In the genomic region with DNA sequence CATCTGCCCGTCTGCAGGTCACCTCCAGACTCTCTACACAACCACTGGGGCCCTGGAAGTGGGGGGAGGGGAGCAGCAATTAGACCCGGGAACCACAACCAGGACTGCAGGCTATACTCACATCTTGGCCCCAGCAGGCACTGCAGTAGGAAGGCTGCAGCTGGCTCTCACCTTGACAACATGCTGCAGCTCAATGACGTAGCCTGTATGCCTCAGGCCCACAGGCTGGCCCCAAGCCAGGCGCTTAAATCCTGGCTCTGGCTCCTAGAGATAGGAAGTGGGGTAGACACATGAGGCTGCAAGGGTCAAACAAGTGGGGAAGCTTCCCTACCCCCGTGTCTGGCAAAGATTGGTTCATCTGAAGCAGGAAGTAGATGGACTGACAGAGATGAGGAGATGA, we compare ENCODE assay signal across 1 cellular context.
TF ChIP-seq lines count a peak whose summit lies in the region.

No MANE protein-coding gene starts in this region.

TF ChIP-seq in K562, 482 proteins besides CTCF, POLR2A, EP300 and RAD21 (continued from another document and continues in another):
- TF ChIP-seq, protein P1, sequence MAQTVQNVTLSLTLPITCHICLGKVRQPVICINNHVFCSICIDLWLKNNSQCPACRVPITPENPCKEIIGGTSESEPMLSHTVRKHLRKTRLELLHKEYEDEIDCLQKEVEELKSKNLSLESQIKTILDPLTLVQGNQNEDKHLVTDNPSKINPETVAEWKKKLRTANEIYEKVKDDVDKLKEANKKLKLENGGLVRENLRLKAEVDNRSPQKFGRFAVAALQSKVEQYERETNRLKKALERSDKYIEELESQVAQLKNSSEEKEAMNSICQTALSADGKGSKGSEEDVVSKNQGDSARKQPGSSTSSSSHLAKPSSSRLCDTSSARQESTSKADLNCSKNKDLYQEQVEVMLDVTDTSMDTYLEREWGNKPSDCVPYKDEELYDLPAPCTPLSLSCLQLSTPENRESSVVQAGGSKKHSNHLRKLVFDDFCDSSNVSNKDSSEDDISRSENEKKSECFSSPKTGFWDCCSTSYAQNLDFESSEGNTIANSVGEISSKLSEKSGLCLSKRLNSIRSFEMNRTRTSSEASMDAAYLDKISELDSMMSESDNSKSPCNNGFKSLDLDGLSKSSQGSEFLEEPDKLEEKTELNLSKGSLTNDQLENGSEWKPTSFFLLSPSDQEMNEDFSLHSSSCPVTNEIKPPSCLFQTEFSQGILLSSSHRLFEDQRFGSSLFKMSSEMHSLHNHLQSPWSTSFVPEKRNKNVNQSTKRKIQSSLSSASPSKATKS (CRISPR knock-in tag; IDR thresholded peaks at IDR 0.05) = no peak
- TF ChIP-seq CBFA2T2 (conservative IDR thresholded peaks at IDR 0.05) (peak; percentile 74), BRD9 (IDR thresholded peaks at IDR 0.05; ENCODE audit: low read depth, partially characterized antibody) (no peak), RFX1 (IDR thresholded peaks at IDR 0.05) (peak; percentile 64), FOXP1 (CRISPR knock-in tag; IDR thresholded peaks at IDR 0.05) (no peak), PTBP1 (IDR thresholded peaks at IDR 0.05; ENCODE audit: low read depth, low read length) (no peak), DIDO1 (tag; IDR thresholded peaks at IDR 0.05; ENCODE audit: low read depth) (no peak), SETDB1 (IDR thresholded peaks at IDR 0.05; ENCODE audit: low read length) (no peak), TCF3 (CRISPR knock-in tag; IDR thresholded peaks at IDR 0.05) (peak; percentile 80), ZNF57 (CRISPR knock-in tag; IDR thresholded peaks at IDR 0.05) (no peak), ARID1B (IDR thresholded peaks at IDR 0.05) (peak; percentile 65), KDM2B (CRISPR knock-in tag; IDR thresholded peaks at IDR 0.05) (no peak), GTF2A2 (tag; IDR thresholded peaks at IDR 0.05) (no peak), BCL6 (CRISPR knock-in tag; IDR thresholded peaks at IDR 0.05) (no peak), LEF1 (IDR thresholded peaks at IDR 0.05) (no peak), YBX1 (IDR thresholded peaks at IDR 0.05) (no peak), ZFP30 (CRISPR knock-in tag; IDR thresholded peaks at IDR 0.05; ENCODE audit: borderline replicate concordance) (no peak), HOXB6 (CRISPR knock-in tag; IDR thresholded peaks at IDR 0.05; ENCODE audit: borderline replicate concordance) (no peak), ZC3H11A (IDR thresholded peaks at IDR 0.05; ENCODE audit: low read depth, low read length) (no peak), POLR2AphosphoS5 (IDR thresholded peaks at IDR 0.05; ENCODE audit: control insufficient read depth, insufficient read depth, low read depth, low read length) (peak; percentile 71), SP2 (IDR thresholded peaks at IDR 0.05; ENCODE audit: extremely low read depth, low read depth, low read length, poor library complexity, severe bottlenecking) (no peak), MTA2 (IDR thresholded peaks at IDR 0.05; ENCODE audit: low read depth) (no peak), ZNF668 (CRISPR knock-in tag; IDR thresholded peaks at IDR 0.05) (no peak), ZEB2 (IDR thresholded peaks at IDR 0.05) (no peak), ZC3H4 (CRISPR knock-in tag; IDR thresholded peaks at IDR 0.05; ENCODE audit: borderline replicate concordance) (no peak), TEAD4 (IDR thresholded peaks at IDR 0.05; ENCODE audit: low read length) (peak; percentile 64), TEAD4 (CRISPR knock-in tag; IDR thresholded peaks at IDR 0.05; ENCODE audit: borderline replicate concordance) (no peak), ZNF830 (CRISPR knock-in tag; IDR thresholded peaks at IDR 0.05) (no peak), HNRNPLL (IDR thresholded peaks at IDR 0.05; ENCODE audit: low read depth, low read length, poor library complexity, severe bottlenecking) (no peak), TAF1 (IDR thresholded peaks at IDR 0.05; ENCODE audit: control insufficient read depth, extremely low read depth, insufficient read depth, low read length, severe bottlenecking) (no peak), ZNF77 (CRISPR knock-in tag; IDR thresholded peaks at IDR 0.05) (no peak), FOXK2 (conservative IDR thresholded peaks at IDR 0.05 in 1 of 2, IDR thresholded peaks at IDR 0.05 in 1 of 2; ENCODE audit: low read depth in 2 of 2) (peak; percentile 55 to 69; a peak in 3 of 4 replicates), ZNF76 (CRISPR knock-in tag; IDR thresholded peaks at IDR 0.05; ENCODE audit: borderline replicate concordance) (no peak), NUFIP1 (IDR thresholded peaks at IDR 0.05; ENCODE audit: partially characterized antibody) (no peak), MCM5 (IDR thresholded peaks at IDR 0.05; ENCODE audit: low read depth) (no peak), CREM (IDR thresholded peaks at IDR 0.05; ENCODE audit: low read depth) (peak; percentile 78), ZNF561 (CRISPR knock-in tag; conservative IDR thresholded peaks at IDR 0.05) (no peak), ZNF217 (CRISPR knock-in tag; IDR thresholded peaks at IDR 0.05) (no peak), MEIS2 (IDR thresholded peaks at IDR 0.05; ENCODE audit: partially characterized antibody) (no peak), TAL1 (IDR thresholded peaks at IDR 0.05) (peak; percentile 55; the same call in 1 of the 2 replicates), HMGN3 (IDR thresholded peaks at IDR 0.05; ENCODE audit: borderline replicate concordance, extremely low read depth, insufficient read length, low read depth, low read length) (no peak), NFXL1 (CRISPR knock-in tag; IDR thresholded peaks at IDR 0.05) (no peak)
- TF ChIP-seq, protein P2, sequence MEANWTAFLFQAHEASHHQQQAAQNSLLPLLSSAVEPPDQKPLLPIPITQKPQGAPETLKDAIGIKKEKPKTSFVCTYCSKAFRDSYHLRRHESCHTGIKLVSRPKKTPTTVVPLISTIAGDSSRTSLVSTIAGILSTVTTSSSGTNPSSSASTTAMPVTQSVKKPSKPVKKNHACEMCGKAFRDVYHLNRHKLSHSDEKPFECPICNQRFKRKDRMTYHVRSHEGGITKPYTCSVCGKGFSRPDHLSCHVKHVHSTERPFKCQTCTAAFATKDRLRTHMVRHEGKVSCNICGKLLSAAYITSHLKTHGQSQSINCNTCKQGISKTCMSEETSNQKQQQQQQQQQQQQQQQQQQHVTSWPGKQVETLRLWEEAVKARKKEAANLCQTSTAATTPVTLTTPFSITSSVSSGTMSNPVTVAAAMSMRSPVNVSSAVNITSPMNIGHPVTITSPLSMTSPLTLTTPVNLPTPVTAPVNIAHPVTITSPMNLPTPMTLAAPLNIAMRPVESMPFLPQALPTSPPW (CRISPR knock-in tag; IDR thresholded peaks at IDR 0.05) = peak; percentile 33; the same call in 1 of the 2 replicates
- TF ChIP-seq, protein P3, sequence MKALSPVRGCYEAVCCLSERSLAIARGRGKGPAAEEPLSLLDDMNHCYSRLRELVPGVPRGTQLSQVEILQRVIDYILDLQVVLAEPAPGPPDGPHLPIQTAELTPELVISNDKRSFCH (CRISPR knock-in tag; IDR thresholded peaks at IDR 0.05) = no peak
- TF ChIP-seq, protein P3 (tag; IDR thresholded peaks at IDR 0.05) = no peak
- TF ChIP-seq, protein P4, sequence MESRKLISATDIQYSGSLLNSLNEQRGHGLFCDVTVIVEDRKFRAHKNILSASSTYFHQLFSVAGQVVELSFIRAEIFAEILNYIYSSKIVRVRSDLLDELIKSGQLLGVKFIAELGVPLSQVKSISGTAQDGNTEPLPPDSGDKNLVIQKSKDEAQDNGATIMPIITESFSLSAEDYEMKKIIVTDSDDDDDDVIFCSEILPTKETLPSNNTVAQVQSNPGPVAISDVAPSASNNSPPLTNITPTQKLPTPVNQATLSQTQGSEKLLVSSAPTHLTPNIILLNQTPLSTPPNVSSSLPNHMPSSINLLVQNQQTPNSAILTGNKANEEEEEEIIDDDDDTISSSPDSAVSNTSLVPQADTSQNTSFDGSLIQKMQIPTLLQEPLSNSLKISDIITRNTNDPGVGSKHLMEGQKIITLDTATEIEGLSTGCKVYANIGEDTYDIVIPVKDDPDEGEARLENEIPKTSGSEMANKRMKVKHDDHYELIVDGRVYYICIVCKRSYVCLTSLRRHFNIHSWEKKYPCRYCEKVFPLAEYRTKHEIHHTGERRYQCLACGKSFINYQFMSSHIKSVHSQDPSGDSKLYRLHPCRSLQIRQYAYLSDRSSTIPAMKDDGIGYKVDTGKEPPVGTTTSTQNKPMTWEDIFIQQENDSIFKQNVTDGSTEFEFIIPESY (CRISPR knock-in tag; IDR thresholded peaks at IDR 0.05) = no peak
- TF ChIP-seq, protein P5, sequence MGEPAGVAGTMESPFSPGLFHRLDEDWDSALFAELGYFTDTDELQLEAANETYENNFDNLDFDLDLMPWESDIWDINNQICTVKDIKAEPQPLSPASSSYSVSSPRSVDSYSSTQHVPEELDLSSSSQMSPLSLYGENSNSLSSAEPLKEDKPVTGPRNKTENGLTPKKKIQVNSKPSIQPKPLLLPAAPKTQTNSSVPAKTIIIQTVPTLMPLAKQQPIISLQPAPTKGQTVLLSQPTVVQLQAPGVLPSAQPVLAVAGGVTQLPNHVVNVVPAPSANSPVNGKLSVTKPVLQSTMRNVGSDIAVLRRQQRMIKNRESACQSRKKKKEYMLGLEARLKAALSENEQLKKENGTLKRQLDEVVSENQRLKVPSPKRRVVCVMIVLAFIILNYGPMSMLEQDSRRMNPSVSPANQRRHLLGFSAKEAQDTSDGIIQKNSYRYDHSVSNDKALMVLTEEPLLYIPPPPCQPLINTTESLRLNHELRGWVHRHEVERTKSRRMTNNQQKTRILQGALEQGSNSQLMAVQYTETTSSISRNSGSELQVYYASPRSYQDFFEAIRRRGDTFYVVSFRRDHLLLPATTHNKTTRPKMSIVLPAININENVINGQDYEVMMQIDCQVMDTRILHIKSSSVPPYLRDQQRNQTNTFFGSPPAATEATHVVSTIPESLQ (CRISPR knock-in tag; IDR thresholded peaks at IDR 0.05) = no peak
- TF ChIP-seq, protein P6, sequence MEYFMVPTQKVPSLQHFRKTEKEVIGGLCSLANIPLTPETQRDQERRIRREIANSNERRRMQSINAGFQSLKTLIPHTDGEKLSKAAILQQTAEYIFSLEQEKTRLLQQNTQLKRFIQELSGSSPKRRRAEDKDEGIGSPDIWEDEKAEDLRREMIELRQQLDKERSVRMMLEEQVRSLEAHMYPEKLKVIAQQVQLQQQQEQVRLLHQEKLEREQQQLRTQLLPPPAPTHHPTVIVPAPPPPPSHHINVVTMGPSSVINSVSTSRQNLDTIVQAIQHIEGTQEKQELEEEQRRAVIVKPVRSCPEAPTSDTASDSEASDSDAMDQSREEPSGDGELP (CRISPR knock-in tag; IDR thresholded peaks at IDR 0.05; ENCODE audit: borderline replicate concordance) = peak; percentile 90
- TF ChIP-seq, protein P7, sequence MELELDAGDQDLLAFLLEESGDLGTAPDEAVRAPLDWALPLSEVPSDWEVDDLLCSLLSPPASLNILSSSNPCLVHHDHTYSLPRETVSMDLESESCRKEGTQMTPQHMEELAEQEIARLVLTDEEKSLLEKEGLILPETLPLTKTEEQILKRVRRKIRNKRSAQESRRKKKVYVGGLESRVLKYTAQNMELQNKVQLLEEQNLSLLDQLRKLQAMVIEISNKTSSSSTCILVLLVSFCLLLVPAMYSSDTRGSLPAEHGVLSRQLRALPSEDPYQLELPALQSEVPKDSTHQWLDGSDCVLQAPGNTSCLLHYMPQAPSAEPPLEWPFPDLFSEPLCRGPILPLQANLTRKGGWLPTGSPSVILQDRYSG (tag; conservative IDR thresholded peaks at IDR 0.05; ENCODE audit: low read depth) = no peak
- TF ChIP-seq, protein P8, sequence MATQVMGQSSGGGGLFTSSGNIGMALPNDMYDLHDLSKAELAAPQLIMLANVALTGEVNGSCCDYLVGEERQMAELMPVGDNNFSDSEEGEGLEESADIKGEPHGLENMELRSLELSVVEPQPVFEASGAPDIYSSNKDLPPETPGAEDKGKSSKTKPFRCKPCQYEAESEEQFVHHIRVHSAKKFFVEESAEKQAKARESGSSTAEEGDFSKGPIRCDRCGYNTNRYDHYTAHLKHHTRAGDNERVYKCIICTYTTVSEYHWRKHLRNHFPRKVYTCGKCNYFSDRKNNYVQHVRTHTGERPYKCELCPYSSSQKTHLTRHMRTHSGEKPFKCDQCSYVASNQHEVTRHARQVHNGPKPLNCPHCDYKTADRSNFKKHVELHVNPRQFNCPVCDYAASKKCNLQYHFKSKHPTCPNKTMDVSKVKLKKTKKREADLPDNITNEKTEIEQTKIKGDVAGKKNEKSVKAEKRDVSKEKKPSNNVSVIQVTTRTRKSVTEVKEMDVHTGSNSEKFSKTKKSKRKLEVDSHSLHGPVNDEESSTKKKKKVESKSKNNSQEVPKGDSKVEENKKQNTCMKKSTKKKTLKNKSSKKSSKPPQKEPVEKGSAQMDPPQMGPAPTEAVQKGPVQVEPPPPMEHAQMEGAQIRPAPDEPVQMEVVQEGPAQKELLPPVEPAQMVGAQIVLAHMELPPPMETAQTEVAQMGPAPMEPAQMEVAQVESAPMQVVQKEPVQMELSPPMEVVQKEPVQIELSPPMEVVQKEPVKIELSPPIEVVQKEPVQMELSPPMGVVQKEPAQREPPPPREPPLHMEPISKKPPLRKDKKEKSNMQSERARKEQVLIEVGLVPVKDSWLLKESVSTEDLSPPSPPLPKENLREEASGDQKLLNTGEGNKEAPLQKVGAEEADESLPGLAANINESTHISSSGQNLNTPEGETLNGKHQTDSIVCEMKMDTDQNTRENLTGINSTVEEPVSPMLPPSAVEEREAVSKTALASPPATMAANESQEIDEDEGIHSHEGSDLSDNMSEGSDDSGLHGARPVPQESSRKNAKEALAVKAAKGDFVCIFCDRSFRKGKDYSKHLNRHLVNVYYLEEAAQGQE (CRISPR knock-in tag; IDR thresholded peaks at IDR 0.05; ENCODE audit: low read depth) = no peak
- TF ChIP-seq, protein P9, sequence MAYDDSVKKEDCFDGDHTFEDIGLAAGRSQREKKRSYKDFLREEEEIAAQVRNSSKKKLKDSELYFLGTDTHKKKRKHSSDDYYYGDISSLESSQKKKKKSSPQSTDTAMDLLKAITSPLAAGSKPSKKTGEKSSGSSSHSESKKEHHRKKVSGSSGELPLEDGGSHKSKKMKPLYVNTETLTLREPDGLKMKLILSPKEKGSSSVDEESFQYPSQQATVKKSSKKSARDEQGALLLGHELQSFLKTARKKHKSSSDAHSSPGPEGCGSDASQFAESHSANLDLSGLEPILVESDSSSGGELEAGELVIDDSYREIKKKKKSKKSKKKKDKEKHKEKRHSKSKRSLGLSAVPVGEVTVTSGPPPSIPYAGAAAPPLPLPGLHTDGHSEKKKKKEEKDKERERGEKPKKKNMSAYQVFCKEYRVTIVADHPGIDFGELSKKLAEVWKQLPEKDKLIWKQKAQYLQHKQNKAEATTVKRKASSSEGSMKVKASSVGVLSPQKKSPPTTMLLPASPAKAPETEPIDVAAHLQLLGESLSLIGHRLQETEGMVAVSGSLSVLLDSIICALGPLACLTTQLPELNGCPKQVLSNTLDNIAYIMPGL (CRISPR knock-in tag; IDR thresholded peaks at IDR 0.05) = no peak
- TF ChIP-seq, protein P10, sequence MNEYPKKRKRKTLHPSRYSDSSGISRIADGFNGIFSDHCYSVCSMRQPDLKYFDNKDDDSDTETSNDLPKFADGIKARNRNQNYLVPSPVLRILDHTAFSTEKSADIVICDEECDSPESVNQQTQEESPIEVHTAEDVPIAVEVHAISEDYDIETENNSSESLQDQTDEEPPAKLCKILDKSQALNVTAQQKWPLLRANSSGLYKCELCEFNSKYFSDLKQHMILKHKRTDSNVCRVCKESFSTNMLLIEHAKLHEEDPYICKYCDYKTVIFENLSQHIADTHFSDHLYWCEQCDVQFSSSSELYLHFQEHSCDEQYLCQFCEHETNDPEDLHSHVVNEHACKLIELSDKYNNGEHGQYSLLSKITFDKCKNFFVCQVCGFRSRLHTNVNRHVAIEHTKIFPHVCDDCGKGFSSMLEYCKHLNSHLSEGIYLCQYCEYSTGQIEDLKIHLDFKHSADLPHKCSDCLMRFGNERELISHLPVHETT (CRISPR knock-in tag; conservative IDR thresholded peaks at IDR 0.05 in 1 of 2, IDR thresholded peaks at IDR 0.05 in 1 of 2) = peak in 1 of 2 experiments; percentile 56; a peak in 1 of 4 replicates
